Comparison of ENCODE assay signal across 13 cellular contexts in the genomic region with DNA sequence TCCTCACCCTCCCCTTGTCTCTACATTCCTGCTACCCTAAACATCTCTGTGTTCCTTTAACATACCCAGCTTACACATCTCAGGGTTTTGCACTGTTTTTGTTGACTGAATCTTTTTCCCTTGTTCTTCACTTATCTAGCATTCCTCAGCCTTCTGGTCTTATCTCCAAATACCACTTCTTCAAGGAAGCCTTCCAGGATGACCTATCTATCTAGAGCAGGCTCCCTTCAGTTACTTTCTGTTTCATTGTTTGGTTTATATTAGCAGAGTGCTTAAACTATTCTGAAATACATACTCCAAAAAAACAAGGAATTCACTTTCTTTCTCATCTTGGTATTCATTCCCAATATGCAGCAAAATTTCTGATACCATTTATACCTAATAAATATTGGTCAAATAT.
"Had no signal": no experiment of that assay in that cellular context is flagged by ENCODE, and none has a peak within 500 bp of the region (broad histone marks: within the 10 kb centered on the region; RNA-seq: fewer than 3 reads in every experiment).

No MANE protein-coding gene starts in this region.

- DNase-seq: activated CD4-positive, alpha-beta T cell treated with anti-CD3 and anti-CD28 coated beads, Interleukin-2, amount 50 U/mL, for 48 hours; activated CD8-positive, alpha-beta memory T cell treated with anti-CD3 and anti-CD28 coated beads, Interleukin-2, amount 10 ng/mL, durations not matched to agents 7 days and 5 days; activated effector memory CD4-positive, alpha-beta T cell treated with anti-CD3 and anti-CD28 coated beads, Interleukin-2, amount 50 U/mL, for 16 hours; activated T-cell treated with anti-CD3 and anti-CD28 coated beads, Interleukin-2, amount 50 U/mL, for 4 hours; esophagus squamous epithelium; left ventricle myocardium superior; pancreas; stomach had no signal

- H3K27me3 ChIP-seq: esophagus squamous epithelium, neural progenitor cell, pancreas, stomach had no signal

- H3K27ac Mint-ChIP-seq: activated CD8-positive, alpha-beta memory T cell treated with anti-CD3 and anti-CD28 coated beads, Interleukin-2, amount 10 ng/mL, durations not matched to agents 7 days and 5 days; activated naive CD4-positive, alpha-beta T cell treated with anti-CD3 and anti-CD28 coated beads, Interleukin-2, amount 50 U/mL, for 72 hours; neural progenitor cell; T-helper 1 cell treated with Interleukin-12 subunit alpha and Interleukin-12 subunit beta and Interleukin-4 antibody, amounts not matched to agents 30 μg/mL and 1 μg/mL, for 36 hours had no signal

- H3K4me1 ChIP-seq: esophagus squamous epithelium, pancreas, stomach had no signal

- H3K4me1 Mint-ChIP-seq: activated CD8-positive, alpha-beta memory T cell treated with anti-CD3 and anti-CD28 coated beads, Interleukin-2, amount 10 ng/mL, durations not matched to agents 7 days and 5 days had no signal

- H3K27me3 Mint-ChIP-seq: activated CD8-positive, alpha-beta memory T cell treated with anti-CD3 and anti-CD28 coated beads, Interleukin-2, amount 10 ng/mL, durations not matched to agents 7 days and 5 days had no signal

- H3K9ac ChIP-seq: neural progenitor cell had no signal

- H3K36me3 ChIP-seq: esophagus squamous epithelium, neural progenitor cell, pancreas, stomach, thoracic aorta had no signal

- H3K4me2 ChIP-seq: neural progenitor cell had no signal

- H2AFZ ChIP-seq: neural progenitor cell had no signal

- H3K4me3 Mint-ChIP-seq: activated CD8-positive, alpha-beta memory T cell treated with anti-CD3 and anti-CD28 coated beads, Interleukin-2, amount 10 ng/mL, durations not matched to agents 7 days and 5 days; activated T-cell treated with anti-CD3 and anti-CD28 coated beads, Interleukin-2, amount 50 U/mL, for 4 hours; neural progenitor cell; T-helper 1 cell treated with Interleukin-12 subunit alpha and Interleukin-12 subunit beta and Interleukin-4 antibody, amounts not matched to agents 30 μg/mL and 1 μg/mL, for 36 hours had no signal

- H3K9me3 Mint-ChIP-seq: neural progenitor cell; T-helper 1 cell treated with Interleukin-12 subunit alpha and Interleukin-12 subunit beta and Interleukin-4 antibody, amounts not matched to agents 30 μg/mL and 1 μg/mL, for 36 hours had no signal

- ATAC-seq: activated CD4-positive, CD25-positive, alpha-beta regulatory T cell treated with anti-CD3 and anti-CD28 coated beads, Interleukin-2, amount 50 U/mL, for 24 hours; activated CD8-positive, alpha-beta memory T cell treated with anti-CD3 and anti-CD28 coated beads, Interleukin-2, amount 10 ng/mL, durations not matched to agents 7 days and 5 days; activated naive CD4-positive, alpha-beta T cell treated with anti-CD3 and anti-CD28 coated beads, Interleukin-2, amount 50 U/mL, for 72 hours; activated T-cell treated with anti-CD3 and anti-CD28 coated beads, Interleukin-2, amount 50 U/mL, for 4 hours; left ventricle myocardium superior; pancreas had no signal

- H3K9me3 ChIP-seq: esophagus squamous epithelium, pancreas, stomach, thoracic aorta had no signal

- H3K27ac ChIP-seq: esophagus squamous epithelium, neural progenitor cell, pancreas, stomach, thoracic aorta had no signal

- H3K4me3 ChIP-seq: esophagus squamous epithelium, neural progenitor cell, pancreas, stomach, thoracic aorta had no signal

- H3K36me3 Mint-ChIP-seq: activated CD8-positive, alpha-beta memory T cell treated with anti-CD3 and anti-CD28 coated beads, Interleukin-2, amount 10 ng/mL, durations not matched to agents 7 days and 5 days; activated naive CD4-positive, alpha-beta T cell treated with anti-CD3 and anti-CD28 coated beads, Interleukin-2, amount 50 U/mL, for 72 hours had no signal
